24 cellular contexts compared by ENCODE assay signal in genomic region chr19:2336528-2337328, GRCh38. TPM values are rescaled to one million over a fixed set of nuclear protein-coding genes. Genes with fewer than 3 reads are reported as not detected.
DNase-seq lines count a peak whose midpoint lies in the region; ATAC-seq, FAIRE-seq and TF ChIP-seq lines count a peak whose summit lies in the region.
"Had no signal": no experiment of that assay in that cellular context is flagged by ENCODE, and none has a peak within 500 bp of the region (broad histone marks: within the 10 kb centered on the region; RNA-seq: fewer than 3 reads in every experiment).

No MANE protein-coding gene starts in this region.

- H3K9me3 Mint-ChIP-seq in activated naive CD8-positive, alpha-beta T cell treated with anti-CD3 and anti-CD28 coated beads, Interleukin-2, amount 10 ng/mL, durations not matched to agents 7 days and 5 days = peaks cover 8% of the 10 kb centered on the region
- H3K9me3 Mint-ChIP-seq in activated naive CD8-positive, alpha-beta T cell treated with anti-CD3 and anti-CD28 coated beads for 36 hours = peaks cover 7% of the 10 kb centered on the region
- H3K9me3 Mint-ChIP-seq in astrocyte (ENCODE audit: unreplicated experiment) = no peaks in the 10 kb centered on the region
- H3K9me3 Mint-ChIP-seq in type B pancreatic cell = no peaks in the 10 kb centered on the region

- no peak overlapping the region for H3K4me3 ChIP-seq in astrocyte (ENCODE audit: insufficient read depth, low read depth, low read length)
- H3K4me3 ChIP-seq: esophagus muscularis mucosa, upper lobe of right lung had no signal

- peaks cover 13% of the 10 kb centered on the region for H3K36me3 Mint-ChIP-seq in activated naive CD8-positive, alpha-beta T cell treated with anti-CD3 and anti-CD28 coated beads, Interleukin-2, amount 10 ng/mL, durations not matched to agents 7 days and 5 days
- H3K36me3 Mint-ChIP-seq in activated naive CD8-positive, alpha-beta T cell treated with anti-CD3 and anti-CD28 coated beads for 36 hours = peaks cover 20% of the 10 kb centered on the region
- no peaks in the 10 kb centered on the region for H3K36me3 Mint-ChIP-seq in astrocyte (ENCODE audit: low read depth, unreplicated experiment)
- peaks cover 17% of the 10 kb centered on the region for H3K36me3 Mint-ChIP-seq in type B pancreatic cell

- no peak overlapping the region for H2AFZ ChIP-seq in astrocyte (ENCODE audit: low read depth, low read length)

- TF ChIP-seq CTCF in astrocyte (IDR thresholded peaks at IDR 0.05; ENCODE audit: insufficient read depth, low read depth, low read length) = no peak
- TF ChIP-seq CTCF in type B pancreatic cell (conservative IDR thresholded peaks at IDR 0.05) = no peak

- H3K9me3 ChIP-seq in astrocyte (ENCODE audit: insufficient read depth, low read depth, low read length) = no peaks in the 10 kb centered on the region
- H3K9me3 ChIP-seq: esophagus muscularis mucosa, upper lobe of right lung had no signal

- no peak overlapping the region for H3K4me3 Mint-ChIP-seq in activated naive CD8-positive, alpha-beta T cell treated with anti-CD3 and anti-CD28 coated beads, Interleukin-2, amount 10 ng/mL, durations not matched to agents 7 days and 5 days
- no peak overlapping the region for H3K4me3 Mint-ChIP-seq in activated naive CD8-positive, alpha-beta T cell treated with anti-CD3 and anti-CD28 coated beads for 36 hours
- no peak overlapping the region for H3K4me3 Mint-ChIP-seq in astrocyte (ENCODE audit: unreplicated experiment)
- peak overlapping the region; percentile 10 for H3K4me3 Mint-ChIP-seq in type B pancreatic cell
- H3K4me3 Mint-ChIP-seq: activated naive CD8-positive, alpha-beta T cell treated with anti-CD3 and anti-CD28 coated beads, Interleukin-2, amount 50 U/mL, for 24 hours; activated T-helper 1 cell treated with anti-CD3 and anti-CD28 coated beads, Interleukin-12 subunit alpha, Interleukin-12 subunit beta, Interleukin-2, Interleukin-4 antibody, amounts not matched to agents 30 ng/mL and 10 ng/mL and 1 ng/mL, durations not matched to agents 14 hours and 24 hours and 36 hours; CD14-positive monocyte; stimulated activated naive CD8-positive, alpha-beta T cell treated with anti-CD3 and anti-CD28 coated beads, Interleukin-15, Interleukin-2, amounts not matched to agents 100 ng/mL and 50 ng/mL, for 24 hours had no signal

- no peaks in the 10 kb centered on the region for H3K27me3 Mint-ChIP-seq in activated naive CD8-positive, alpha-beta T cell treated with anti-CD3 and anti-CD28 coated beads, Interleukin-2, amount 10 ng/mL, durations not matched to agents 7 days and 5 days
- no peaks in the 10 kb centered on the region for H3K27me3 Mint-ChIP-seq in activated naive CD8-positive, alpha-beta T cell treated with anti-CD3 and anti-CD28 coated beads for 36 hours
- H3K27me3 Mint-ChIP-seq in astrocyte (ENCODE audit: low read depth, unreplicated experiment) = no peaks in the 10 kb centered on the region
- H3K27me3 Mint-ChIP-seq in type B pancreatic cell = no peaks in the 10 kb centered on the region
- H3K27me3 Mint-ChIP-seq: activated naive CD8-positive, alpha-beta T cell treated with anti-CD3 and anti-CD28 coated beads, Interleukin-2, amount 50 U/mL, for 24 hours; stimulated activated naive CD8-positive, alpha-beta T cell treated with anti-CD3 and anti-CD28 coated beads, Interleukin-15, Interleukin-2, amounts not matched to agents 100 ng/mL and 50 ng/mL, for 24 hours had no signal

- H3K27me3 ChIP-seq in astrocyte (ENCODE audit: insufficient read depth, low read length) = no peaks in the 10 kb centered on the region
- no peaks in the 10 kb centered on the region for H3K27me3 ChIP-seq in layer of hippocampus (ENCODE audit: control insufficient read depth, insufficient read depth, low read length)
- H3K27me3 ChIP-seq: esophagus muscularis mucosa, upper lobe of right lung had no signal

- peaks cover 58% of the 10 kb centered on the region for H3K79me2 ChIP-seq in astrocyte (ENCODE audit: insufficient read depth, low read length)

- no peak overlapping the region for H3K9ac ChIP-seq in astrocyte (ENCODE audit: low read length)

- POLR2A ChIA-PET in activated naive CD8-positive, alpha-beta T cell treated with anti-CD3 and anti-CD28 coated beads, Interleukin-2, amount 10 ng/mL, durations not matched to agents 7 days and 5 days (lab: Charles Lee) = no interaction called here

- H3K4me2 ChIP-seq in astrocyte (ENCODE audit: low read length) = no peak overlapping the region

- peaks cover 4% of the 10 kb centered on the region for H3K4me1 ChIP-seq in astrocyte (ENCODE audit: insufficient read depth, low read length)

- no peak for FAIRE-seq in astrocyte (lab: Jason Lieb, UNC)

- no peak for ATAC-seq in activated naive CD8-positive, alpha-beta T cell treated with anti-CD3 and anti-CD28 coated beads, Interleukin-2, amount 10 ng/mL, durations not matched to agents 7 days and 5 days (ENCODE audit: low read depth)
- ATAC-seq in GM19397 (IDR thresholded peaks at IDR 0.05; ENCODE audit: unreplicated experiment) = no peak
- ATAC-seq: activated naive CD8-positive, alpha-beta T cell treated with anti-CD3 and anti-CD28 coated beads, Interleukin-2, amount 50 U/mL, for 24 hours; Panc1; upper lobe of right lung had no signal

- peaks cover 16% of the 10 kb centered on the region for H3K4me1 Mint-ChIP-seq in activated naive CD8-positive, alpha-beta T cell treated with anti-CD3 and anti-CD28 coated beads, Interleukin-2, amount 10 ng/mL, durations not matched to agents 7 days and 5 days
- H3K4me1 Mint-ChIP-seq in activated naive CD8-positive, alpha-beta T cell treated with anti-CD3 and anti-CD28 coated beads for 36 hours = peaks cover 18% of the 10 kb centered on the region
- H3K4me1 Mint-ChIP-seq in astrocyte (ENCODE audit: low read depth, unreplicated experiment) = peaks cover under 1% of the 10 kb centered on the region
- peaks cover 16% of the 10 kb centered on the region for H3K4me1 Mint-ChIP-seq in type B pancreatic cell (ENCODE audit: unreplicated experiment)

- peak overlapping the region; percentile 21 for H3K27ac ChIP-seq in astrocyte (ENCODE audit: low read depth, low read length)
- peak overlapping the region; percentile 42 for H3K27ac ChIP-seq in layer of hippocampus (ENCODE audit: low read depth, low read length)
- H3K27ac ChIP-seq: esophagus muscularis mucosa, upper lobe of right lung had no signal

- DNase-seq in activated naive CD8-positive, alpha-beta T cell treated with anti-CD3 and anti-CD28 coated beads, Interleukin-2, amount 10 ng/mL, durations not matched to agents 7 days and 5 days = no peak
- no peak for DNase-seq in activated naive CD8-positive, alpha-beta T cell treated with anti-CD3 and anti-CD28 coated beads for 36 hours
- DNase-seq in astrocyte (ENCODE audit: low read depth) (no peak), type B pancreatic cell (ENCODE audit: extremely low spot score, unreplicated experiment) (no peak), DMS79 (lab: John Stamatoyannopoulos, UW) (no peak)
- DNase-seq in stimulated activated naive CD4-positive, alpha-beta T cell (lab: John Stamatoyannopoulos, UW) = no peak
- DNase-seq: activated CD4-positive, CD25-positive, alpha-beta regulatory T cell; activated CD8-positive, alpha-beta memory T cell treated with anti-CD3 and anti-CD28 coated beads for 24 hours; activated naive CD8-positive, alpha-beta T cell treated with anti-CD3 and anti-CD28 coated beads, Interleukin-2, amount 50 U/mL, for 24 hours; HCEC 1CT; MM.1S; NCI-H774; stimulated activated CD4-positive, alpha-beta T cell treated with anti-CD3 and anti-CD28 coated beads, Interleukin-1b, Interleukin-23, amount 100 ng/mL, for 48 hours; upper lobe of right lung had no signal

- H3K36me3 ChIP-seq in astrocyte (ENCODE audit: insufficient read depth, low read length) = no peaks in the 10 kb centered on the region
- H3K36me3 ChIP-seq: upper lobe of right lung had no signal

- peak overlapping the region; percentile 11 for H3K27ac Mint-ChIP-seq in activated naive CD8-positive, alpha-beta T cell treated with anti-CD3 and anti-CD28 coated beads, Interleukin-2, amount 10 ng/mL, durations not matched to agents 7 days and 5 days
- H3K27ac Mint-ChIP-seq in activated naive CD8-positive, alpha-beta T cell treated with anti-CD3 and anti-CD28 coated beads for 36 hours = no peak overlapping the region
- H3K27ac Mint-ChIP-seq in astrocyte (ENCODE audit: unreplicated experiment) = no peak overlapping the region
- H3K27ac Mint-ChIP-seq in type B pancreatic cell = peak overlapping the region; percentile 54
- H3K27ac Mint-ChIP-seq: activated T-helper 1 cell treated with anti-CD3 and anti-CD28 coated beads, Interleukin-12 subunit alpha, Interleukin-12 subunit beta, Interleukin-2, Interleukin-4 antibody, amounts not matched to agents 30 ng/mL and 10 ng/mL and 1 ng/mL, durations not matched to agents 14 hours and 24 hours and 36 hours; stimulated activated naive CD8-positive, alpha-beta T cell treated with anti-CD3 and anti-CD28 coated beads, Interleukin-15, Interleukin-2, amounts not matched to agents 100 ng/mL and 50 ng/mL, for 24 hours had no signal

- peaks cover 64% of the 10 kb centered on the region for H4K20me1 ChIP-seq in astrocyte (ENCODE audit: insufficient read depth, low read length)

RNA-seq across cellular contexts. Expression of gene SPPL2B, which starts 8.2 kb away (rescaled TPM):
- total RNA-seq in activated naive CD8-positive, alpha-beta T cell treated with anti-CD3 and anti-CD28 coated beads, Interleukin-2, amount 10 ng/mL, durations not matched to agents 7 days and 5 days = 100 to 1,000 TPM in 1 of 2 experiments, 10 to 100 TPM in 1; 90.6 to 101 TPM
- 10 to 100 TPM; 47.1 to 53.2 TPM for total RNA-seq in activated naive CD8-positive, alpha-beta T cell treated with anti-CD3 and anti-CD28 coated beads for 36 hours
- total RNA-seq in astrocyte (52.2 and 55.4 TPM in 2 replicates), type B pancreatic cell (ENCODE audit: low replicate concordance) (131 and 149 TPM in 2 replicates)

RNA-seq across cellular contexts. Expression of gene LSM7, which starts 8.3 kb away (rescaled TPM):
- total RNA-seq in activated naive CD8-positive, alpha-beta T cell treated with anti-CD3 and anti-CD28 coated beads, Interleukin-2, amount 10 ng/mL, durations not matched to agents 7 days and 5 days = 100 to 1,000 TPM; 111 to 125 TPM
- 100 to 1,000 TPM; 175 to 187 TPM for total RNA-seq in activated naive CD8-positive, alpha-beta T cell treated with anti-CD3 and anti-CD28 coated beads for 36 hours
- total RNA-seq in astrocyte (91.4 and 97.6 TPM in 2 replicates), type B pancreatic cell (ENCODE audit: low replicate concordance) (125 and 134 TPM in 2 replicates)

RNA-seq across cellular contexts. Expression of gene TMPRSS9, which starts 23.3 kb away (rescaled TPM):
- total RNA-seq in activated naive CD8-positive, alpha-beta T cell treated with anti-CD3 and anti-CD28 coated beads, Interleukin-2, amount 10 ng/mL, durations not matched to agents 7 days and 5 days = under 1 TPM in 1 of 2 experiments, not detected in 1; 0.22 TPM
- not detected for total RNA-seq in activated naive CD8-positive, alpha-beta T cell treated with anti-CD3 and anti-CD28 coated beads for 36 hours
- total RNA-seq in astrocyte = 0.16 and 0.17 TPM in 2 replicates
- total RNA-seq in type B pancreatic cell (ENCODE audit: low replicate concordance) = 0.41 TPM in 1 of 2 replicates, not detected in the other
- total RNA-seq: activated T-helper 1 cell treated with anti-CD3 and anti-CD28 coated beads, Interleukin-12 subunit alpha, Interleukin-12 subunit beta, Interleukin-2, Interleukin-4 antibody, amounts not matched to agents 30 ng/mL and 10 ng/mL and 1 ng/mL, durations not matched to agents 14 hours and 24 hours and 36 hours; bronchial epithelial cell; IMR-90; T-helper 2 cell treated with Interferon-gamma antibody and Interleukin-4, amounts not matched to agents 100 ng/mL and 5 ng/mL, for 36 hours; upper lobe of right lung had no signal

RNA-seq across cellular contexts. Expression of gene LINGO3, which starts 28.8 kb away (rescaled TPM):
- under 1 TPM; 0.69 to 0.82 TPM for total RNA-seq in activated naive CD8-positive, alpha-beta T cell treated with anti-CD3 and anti-CD28 coated beads, Interleukin-2, amount 10 ng/mL, durations not matched to agents 7 days and 5 days
- total RNA-seq in activated naive CD8-positive, alpha-beta T cell treated with anti-CD3 and anti-CD28 coated beads for 36 hours = under 1 TPM in 1 of 2 experiments, not detected in 1; 0.28 TPM
- total RNA-seq in astrocyte = not detected in 2 replicates
- not detected in 2 replicates for total RNA-seq in type B pancreatic cell (ENCODE audit: low replicate concordance)
- total RNA-seq: bronchial epithelial cell, esophagus muscularis mucosa, IMR-90, upper lobe of right lung had no signal

RNA-seq across cellular contexts. Expression of gene PEAK3, which starts 54.8 kb away (rescaled TPM):
- total RNA-seq in activated naive CD8-positive, alpha-beta T cell treated with anti-CD3 and anti-CD28 coated beads, Interleukin-2, amount 10 ng/mL, durations not matched to agents 7 days and 5 days = under 1 TPM in 1 of 2 experiments, not detected in 1; 0.14 TPM
- not detected for total RNA-seq in activated naive CD8-positive, alpha-beta T cell treated with anti-CD3 and anti-CD28 coated beads for 36 hours
- total RNA-seq in astrocyte = 0.18 TPM in 1 of 2 replicates, not detected in the other
- total RNA-seq in type B pancreatic cell (ENCODE audit: low replicate concordance) = 0.10 TPM in 1 of 2 replicates, not detected in the other
- total RNA-seq: bronchial epithelial cell had no signal

Comparison
In these comparisons a context has a peak if more than half of its experiments do, and no peak if none do; other contexts are left out.
1. H3K27ac Mint-ChIP-seq: peak in activated naive CD8-positive, alpha-beta T cell treated with anti-CD3 and anti-CD28 coated beads, Interleukin-2, amount 10 ng/mL, durations not matched to agents 7 days and 5 days (single experiment) and type B pancreatic cell (single experiment); none in activated naive CD8-positive, alpha-beta T cell treated with anti-CD3 and anti-CD28 coated beads for 36 hours (single experiment) and astrocyte (single experiment).